In genomic region chr10:94546058-94546595, GRCh38 we compare ENCODE assay signal across 8 cellular contexts. TPM values are rescaled to one million over a fixed set of nuclear protein-coding genes. Genes with fewer than 3 reads are reported as not detected.
A peak's percentile ranks its signal among the peaks of the same experiment; 100 is the strongest.
DNase-seq lines count a peak whose midpoint lies in the region; ATAC-seq and TF ChIP-seq lines count a peak whose summit lies in the region.

No MANE protein-coding gene starts in this region.

- H3K36me3 ChIP-seq in PC-9 (ENCODE audit: low read depth) (no peaks in the 10 kb centered on the region), upper lobe of left lung (no peaks in the 10 kb centered on the region)

- no peak for TF ChIP-seq POLR2A in lower leg skin (IDR thresholded peaks at IDR 0.05)
- no peak for TF ChIP-seq POLR2A in upper lobe of left lung (IDR thresholded peaks at IDR 0.05)

- no peaks in the 10 kb centered on the region for H3K9me2 ChIP-seq in PC-9 (ENCODE audit: insufficient read depth)

- POLR2A ChIA-PET in PC-9 (lab: Charles Lee; ENCODE audit: unreplicated experiment): no interaction called here

- H3K9me3 ChIP-seq in PC-9 (ENCODE audit: insufficient read depth, low read depth) (no peaks in the 10 kb centered on the region), upper lobe of left lung (peaks cover 0 to 4% (median 0%) of the 10 kb centered on the region in 4 donors)

- H2AFZ ChIP-seq in PC-9: peak overlapping the region; percentile 97

- DNase-seq in ACHN (peak; percentile 45), GM13976 (ENCODE audit: low spot score) (peak; percentile 32), PC-9 (no peak), coronary artery (ENCODE audit: low spot score) (no peak), lower leg skin (ENCODE audit: low spot score in 2 of 2) (no peak), upper lobe of left lung (no peak), GOT3 (lab: John Stamatoyannopoulos, UW) (no peak)

- H3K27ac ChIP-seq in PC-9 (no peak overlapping the region), coronary artery (peak overlapping the region; percentile 22 to 62), upper lobe of left lung (peak overlapping the region in 2 of 4 donors; percentile 24 to 77)

- no peaks in the 10 kb centered on the region for H4K20me1 ChIP-seq in PC-9 (ENCODE audit: insufficient read depth)

- BruUV-seq in PC-9 (replicated peaks; lab: Mats Ljungman, UMichigan): TSS peak; percentile 49

- TF ChIP-seq CTCF in GM13976 (IDR thresholded peaks at IDR 0.05; ENCODE audit: borderline replicate concordance, control extremely low read depth, extremely low read depth, insufficient read depth, missing control alignments) (no peak), PC-9 (conservative IDR thresholded peaks at IDR 0.05) (no peak), coronary artery (IDR thresholded peaks at IDR 0.05) (no peak), lower leg skin (IDR thresholded peaks at IDR 0.05) (no peak), upper lobe of left lung (IDR thresholded peaks at IDR 0.05) (no peak)

- peak overlapping the region; percentile 97 for H3K4me3 ChIP-seq in PC-9
- peak overlapping the region; percentile 71 for H3K4me3 ChIP-seq in coronary artery
- peak overlapping the region; percentile 67 for H3K4me3 ChIP-seq in lower leg skin (ENCODE audit: low read depth, poor library complexity, severe bottlenecking)
- H3K4me3 ChIP-seq in upper lobe of left lung: peak overlapping the region; percentile 43 to 85 (median 80)

- H3F3A ChIP-seq in PC-9 (ENCODE audit: insufficient read depth, low read depth): peaks cover 14% of the 10 kb centered on the region; the same call in 1 of the 2 replicates

- no peak for TF ChIP-seq EP300 in upper lobe of left lung (IDR thresholded peaks at IDR 0.05)

- intact Hi-C loops in PC-9 (cut with micrococcal nuclease; ENCODE audit: unreplicated experiment): no loop called here
- intact Hi-C loops in lower leg skin (cut with DNase I; ENCODE audit: low total_unique reads): no loop called here

- H3K79me2 ChIP-seq in PC-9 (ENCODE audit: low read depth): peaks cover 33% of the 10 kb centered on the region

- CTCF ChIA-PET in PC-9 (lab: Charles Lee): no interaction called here

- WGBS in lower leg skin, 2 donors: 0 to 1% methylated on average over 21 of the region's 21 CpGs
- WGBS in upper lobe of left lung, 2 donors: 1 to 2% methylated on average over 21 of the region's 21 CpGs

- peak overlapping the region; percentile 75 for H3K4me2 ChIP-seq in PC-9

- in situ Hi-C loops in ACHN (cut with HindIII; ENCODE audit: low pct_ligation_motif_present, low pct_unique_long_range_greater_than_20kb, low sequenced_read_pairs): no loop called here
- in situ Hi-C loops in GM13976 (cut with MboI; ENCODE audit: low sequenced_read_pairs, unreplicated experiment): no loop called here

- ATAC-seq in HG03066 (IDR thresholded peaks at IDR 0.05; ENCODE audit: low read depth, unreplicated experiment) (peak; percentile 19), upper lobe of left lung (ENCODE audit: low FRiP score in 2 of 2) (peak in 1 of 2 donors; percentile 1)

- no peaks in the 10 kb centered on the region for H3K27me3 ChIP-seq in PC-9 (ENCODE audit: insufficient read depth, low read depth)
- no peaks in the 10 kb centered on the region for H3K27me3 ChIP-seq in upper lobe of left lung

- H3K4me1 ChIP-seq in PC-9 (replicated peaks; ENCODE audit: insufficient read depth) (peaks cover 22% of the 10 kb centered on the region), upper lobe of left lung (peaks cover 11 to 24% (median 13%) of the 10 kb centered on the region in 4 donors)

RNA-seq across cellular contexts. Expression of gene HELLS, which starts 0.5 kb away (rescaled TPM):
- total RNA-seq in PC-9 (2021): 50.8 and 64.4 TPM in 2 replicates
- 1 to 10 TPM; 6.0 to 9.5 (median 7.4) TPM for total RNA-seq in lower leg skin
- total RNA-seq in upper lobe of left lung: 1 to 10 TPM; 4.0 to 9.3 (median 5.9) TPM

Comparison
In these comparisons a context has a peak if more than half of its experiments do, and no peak if none do; other contexts are left out.
1. DNase-seq: peak in ACHN (single experiment) and GM13976 (single experiment); none in PC-9 (0 of 2), coronary artery (single experiment), lower leg skin (0 of 2), upper lobe of left lung (0 of 2) and GOT3 (single experiment).
2. Peak in every context shown above with its lines, with median percentiles within 50 percentile points of each other: H3K4me3 ChIP-seq.